Comparison of ENCODE assay signal across 38 cellular contexts in the genomic region with DNA sequence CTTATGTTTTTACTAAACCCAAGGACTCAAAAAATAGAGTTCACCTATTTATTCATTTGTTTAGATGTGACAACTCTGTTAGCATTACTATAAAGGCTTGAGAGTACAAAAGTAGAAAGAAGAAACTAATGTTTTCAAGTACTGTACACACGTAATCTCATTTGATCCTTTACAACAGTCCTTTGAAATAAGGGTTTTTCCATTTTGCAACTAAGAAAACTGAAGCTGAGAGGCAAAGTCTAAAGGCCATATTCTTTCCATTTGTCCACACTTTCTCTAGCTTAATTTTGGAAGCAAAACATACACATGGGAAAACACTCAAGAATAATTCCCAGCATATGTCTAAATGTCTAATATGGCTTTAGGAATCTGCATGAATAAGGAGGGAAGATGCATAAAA. TPM values are rescaled to one million over a fixed set of nuclear protein-coding genes. Genes with fewer than 3 reads are reported as not detected.
"Had no signal": no experiment of that assay in that cellular context is flagged by ENCODE, and none has a peak within 500 bp of the region (broad histone marks: within the 10 kb centered on the region; RNA-seq: fewer than 3 reads in every experiment).

No MANE protein-coding gene starts in this region.

- DNase-seq: Kasumi-1, MG63, MM.1S, MV-4-11, NCI-H1048, NCI-H1092, NCI-H1092 treated with DMSO at 0.1 percent for 48 hours, NCI-H1105, NCI-H1105 treated with DMSO at 0.1 percent for 48 hours, NCI-H1417, NCI-H1417 treated with DMSO at 0.1 percent for 48 hours, NCI-H1436, NCI-H1436 treated with DMSO at 0.1 percent for 48 hours, NCI-H146, NCI-H1694, NCI-H1694 treated with DMSO at 0.1 percent for 48 hours, NCI-H187, NCI-H187 treated with DMSO at 0.1 percent for 48 hours, NCI-H1930, NCI-H2029, NCI-H2029 treated with DMSO at 0.1 percent for 48 hours, NCI-H2081, NCI-H2081 treated with DMSO at 0.1 percent for 48 hours, NCI-H2107, NCI-H2171, NCI-H2171 treated with DMSO at 0.1 percent for 48 hours, NCI-H2227 treated with DMSO at 0.1 percent for 48 hours, NCI-H226, NCI-H345, NCI-H446, NCI-H446 treated with DMSO at 0.1 percent for 48 hours, NCI-H510A, NCI-H510A treated with DMSO at 0.1 percent for 48 hours, NCI-H524 had no signal

- H3K9me3 ChIP-seq: MG63 had no signal

- H3K27me3 ChIP-seq: MG63 had no signal

- H3K4me3 ChIP-seq: MG63 had no signal

- H3K36me3 ChIP-seq: MG63 had no signal

RNA-seq across cellular contexts. Expression of a gene that starts 34.1 kb away (rescaled TPM):
- total RNA-seq: LHCN-M2, M059J, MCF 10A, NCI-H460 had no signal
